ENCODE assay signal across 1 cellular context in the genomic region with DNA sequence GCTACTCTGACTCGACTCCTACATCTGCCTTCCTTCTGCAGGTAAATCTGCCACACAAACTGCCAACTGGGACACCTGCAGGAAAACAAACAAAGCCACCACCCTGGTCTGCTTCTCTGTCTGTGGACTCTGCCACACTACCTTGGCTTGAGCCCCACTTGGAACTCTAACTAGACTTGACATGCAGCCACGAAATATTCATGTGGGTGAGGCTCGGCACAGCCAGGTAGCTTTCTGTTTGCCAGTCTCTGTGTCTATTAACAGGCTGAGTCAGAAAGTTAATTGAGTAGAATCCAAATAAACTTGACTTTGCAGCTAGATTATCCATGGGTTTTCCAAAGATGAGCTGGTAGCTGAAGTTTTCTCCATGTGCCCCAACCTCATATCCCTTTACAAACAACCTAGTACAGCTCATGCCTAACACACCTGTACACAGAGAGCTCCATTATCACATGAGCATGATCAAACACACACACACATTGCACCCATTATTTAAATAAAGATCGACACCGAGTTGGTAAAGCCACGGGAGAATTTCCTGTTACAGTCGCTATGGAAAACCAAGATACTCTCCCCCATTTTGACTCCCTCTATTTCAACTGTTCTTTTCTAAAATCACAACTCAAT.
TF ChIP-seq lines count a peak whose summit lies in the region.

No MANE protein-coding gene starts in this region.

TF ChIP-seq in GM23338, 12 proteins besides CTCF, POLR2A, EP300 and RAD21:
- TF ChIP-seq ZNF462 (CRISPR knock-in tag; IDR thresholded peaks at IDR 0.05) (no peak), ETS1 (IDR thresholded peaks at IDR 0.05) (no peak), JUNB (IDR thresholded peaks at IDR 0.05; ENCODE audit: unreplicated experiment) (no peak), POLR2AphosphoS5 (IDR thresholded peaks at IDR 0.05; ENCODE audit: low read depth) (no peak), REST (IDR thresholded peaks at IDR 0.05; ENCODE audit: unreplicated experiment) (no peak), CREB1 (CRISPR knock-in tag; IDR thresholded peaks at IDR 0.05; ENCODE audit: low read depth) (no peak), EZH2phosphoT487 (IDR thresholded peaks at IDR 0.05; ENCODE audit: unreplicated experiment) (no peak), NANOG (IDR thresholded peaks at IDR 0.05; ENCODE audit: borderline replicate concordance) (no peak), STAT1 (IDR thresholded peaks at IDR 0.05; ENCODE audit: unreplicated experiment) (no peak), ZNF114 (CRISPR knock-in tag; IDR thresholded peaks at IDR 0.05) (no peak)
